In the genomic region with DNA sequence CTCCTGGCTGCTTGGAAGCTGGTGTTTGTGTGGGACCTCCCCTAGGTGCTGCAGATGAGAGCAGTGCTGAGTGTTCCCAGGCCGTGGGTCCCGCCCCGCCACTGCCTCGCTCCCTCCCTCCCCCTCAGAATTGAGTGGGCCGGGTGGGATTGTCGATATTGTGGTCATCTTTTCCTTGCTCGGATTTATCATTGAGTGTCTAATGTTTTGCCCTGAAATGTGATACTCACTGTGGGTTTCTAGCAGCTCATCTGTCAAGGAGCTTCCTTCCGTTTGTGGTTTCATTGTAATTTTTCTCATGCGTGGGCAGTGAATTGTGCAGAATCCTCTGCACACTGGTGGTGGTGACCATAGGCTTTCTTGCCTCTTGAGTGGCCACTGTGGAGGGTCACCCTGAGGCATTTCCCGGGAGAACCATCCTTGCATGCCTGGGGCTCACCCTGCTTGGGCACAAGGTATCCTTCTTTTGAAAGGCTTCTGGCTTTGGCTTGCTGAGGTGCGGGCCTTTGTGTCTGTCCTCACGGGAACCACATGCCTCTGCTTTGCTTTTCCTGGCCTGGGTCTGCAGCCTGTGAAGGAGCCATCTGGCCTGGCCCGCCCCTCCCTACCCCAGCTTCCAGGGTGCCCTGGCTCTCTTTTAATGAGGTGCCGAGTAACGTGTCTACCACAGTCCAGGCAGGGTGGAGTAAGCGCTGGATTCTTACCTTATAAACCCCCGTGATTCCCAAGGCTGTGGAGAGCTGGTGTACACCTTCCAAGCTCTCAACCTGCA, we compare ENCODE assay signal across 8 cellular contexts. TPM values are rescaled to one million over a fixed set of nuclear protein-coding genes. Genes with fewer than 3 reads are reported as not detected.
DNase-seq lines count a peak whose midpoint lies in the region; ATAC-seq, FAIRE-seq and TF ChIP-seq lines count a peak whose summit lies in the region.

No MANE protein-coding gene starts in this region.

- H3K36me3 Mint-ChIP-seq in Caco-2 (ENCODE audit: insufficient read depth, unreplicated experiment): peaks cover 63% of the 10 kb centered on the region

- POLR2A ChIA-PET in Caco-2 (lab: Charles Lee): no interaction called here

- no peaks in the 10 kb centered on the region for H3K27me3 Mint-ChIP-seq in Caco-2 (ENCODE audit: insufficient read depth, unreplicated experiment)

- CTCF ChIA-PET in Caco-2 (lab: Charles Lee): no interaction called here

- H3K4me1 Mint-ChIP-seq in Caco-2 (ENCODE audit: low read depth, unreplicated experiment): no peaks in the 10 kb centered on the region

- intact Hi-C loops in Caco-2 (cut with micrococcal nuclease; ENCODE audit: unreplicated experiment): no loop called here

- H3K27ac Mint-ChIP-seq in Caco-2 (ENCODE audit: unreplicated experiment): no peak overlapping the region

- no peak for TF ChIP-seq CTCF in WERI-Rb-1 (IDR thresholded peaks at IDR 0.05; ENCODE audit: low read depth, low read length)
- TF ChIP-seq CTCF in fibroblast of pulmonary artery (IDR thresholded peaks at IDR 0.05; ENCODE audit: low read length, missing control alignments): no peak
- no peak for TF ChIP-seq CTCF in Caco-2 (IDR thresholded peaks at IDR 0.05; ENCODE audit: insufficient read depth in 1 of 2, low read depth in 1 of 2, low read length in 1 of 2, severe bottlenecking in 1 of 2, unreplicated experiment in 1 of 2)

- no peaks in the 10 kb centered on the region for H3K27me3 ChIP-seq in WERI-Rb-1 (ENCODE audit: insufficient read depth, low read depth, severe bottlenecking)
- no peaks in the 10 kb centered on the region for H3K27me3 ChIP-seq in Caco-2 (replicated peaks; ENCODE audit: control insufficient read depth, insufficient read depth, low read length)

- no TSS peak for BruUV-seq in Caco-2 (replicated peaks; lab: Mats Ljungman, UMichigan)

- DNase-seq in activated CD4-positive, alpha-beta T cell treated with anti-CD3 and anti-CD28 coated beads for 4 hours: peak; percentile 20 to 27
- no peak for DNase-seq in activated CD4-positive, alpha-beta T cell treated with anti-CD3 and anti-CD28 coated beads, Interleukin-2, amount 50 U/mL, for 1 hour
- DNase-seq in WERI-Rb-1: peak; percentile 73
- DNase-seq in fibroblast of pulmonary artery (ENCODE audit: low read depth): peak; percentile 47
- DNase-seq in stimulated activated CD8-positive, alpha-beta memory T cell treated with anti-CD3 and anti-CD28 coated beads, Interleukin-4, amount 100 ng/mL, for 48 hours: peak; percentile 56
- DNase-seq in Caco-2: no peak
- no peak for DNase-seq in RCC 7860 (ENCODE audit: low spot score)

- ATAC-seq in GM18861 (IDR thresholded peaks at IDR 0.05; ENCODE audit: unreplicated experiment): no peak

- no peak for FAIRE-seq in RCC 7860 (lab: Jason Lieb, UNC)

- H3K4me3 Mint-ChIP-seq in Caco-2 (ENCODE audit: unreplicated experiment): no peak overlapping the region

- peak overlapping the region; percentile 68 for H3K27ac ChIP-seq in WERI-Rb-1

- peaks cover 8% of the 10 kb centered on the region for H3K9me3 Mint-ChIP-seq in Caco-2 (ENCODE audit: unreplicated experiment)

- H3K4me3 ChIP-seq in WERI-Rb-1 (ENCODE audit: low read depth, low read length) (no peak overlapping the region), fibroblast of pulmonary artery (replicated peaks; ENCODE audit: low read depth, low read length) (no peak overlapping the region), Caco-2 (ENCODE audit: low read depth, low read length) (no peak overlapping the region)

- H3K9me3 ChIP-seq in WERI-Rb-1 (ENCODE audit: severe bottlenecking): no peaks in the 10 kb centered on the region
- H3K9me3 ChIP-seq in Caco-2: no peaks in the 10 kb centered on the region

- H3K36me3 ChIP-seq in WERI-Rb-1: peaks cover 82% of the 10 kb centered on the region
- H3K36me3 ChIP-seq in Caco-2 (ENCODE audit: control insufficient read depth, insufficient read depth, low read length): no peaks in the 10 kb centered on the region; the same call in none of the 2 replicates

- no peaks in the 10 kb centered on the region for H3K4me1 ChIP-seq in Caco-2

RNA-seq across cellular contexts. Expression of gene SLX9, which starts 25.6 kb away (rescaled TPM):
- total RNA-seq in Caco-2 (2022): 54.0 and 62.1 TPM in 2 replicates

RNA-seq across cellular contexts. Expression of gene ITGB2, which starts 44.7 kb away (rescaled TPM):
- total RNA-seq in Caco-2 (2022): 0.48 and 1.1 TPM in 2 replicates

Comparison
In these comparisons a context has a peak if more than half of its experiments do, and no peak if none do; other contexts are left out.
1. DNase-seq: peak in activated CD4-positive, alpha-beta T cell treated with anti-CD3 and anti-CD28 coated beads for 4 hours (2 of 2), WERI-Rb-1 (single experiment), fibroblast of pulmonary artery (single experiment) and stimulated activated CD8-positive, alpha-beta memory T cell treated with anti-CD3 and anti-CD28 coated beads, Interleukin-4, amount 100 ng/mL, for 48 hours (single experiment); none in activated CD4-positive, alpha-beta T cell treated with anti-CD3 and anti-CD28 coated beads, Interleukin-2, amount 50 U/mL, for 1 hour (single experiment), Caco-2 (0 of 2) and RCC 7860 (single experiment).